22 cellular contexts compared by ENCODE assay signal in the genomic region with DNA sequence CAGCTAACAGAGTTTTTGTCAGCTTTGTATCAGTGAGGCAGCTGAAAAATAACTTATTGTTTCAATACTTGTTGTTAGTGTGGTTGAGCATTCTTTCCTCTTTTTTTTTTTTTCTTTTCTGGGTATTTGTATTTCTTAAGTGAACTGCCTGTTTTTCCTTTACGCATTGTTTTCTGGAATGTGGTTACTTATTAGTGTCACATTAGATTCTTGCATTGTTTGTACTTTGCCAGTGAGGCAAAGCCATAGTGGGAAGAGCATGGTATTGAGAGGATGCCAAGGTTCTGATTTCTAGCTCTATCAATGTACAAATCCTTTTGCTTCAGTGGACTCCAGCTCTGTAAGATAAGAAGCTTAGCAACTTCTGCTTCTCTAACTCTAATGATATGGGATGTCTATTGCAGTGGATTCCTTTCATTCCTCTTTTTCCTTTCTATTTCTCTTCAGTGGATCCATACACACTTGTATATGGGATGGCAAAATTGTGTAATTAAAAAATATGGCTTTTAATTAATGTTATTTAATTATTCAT. TPM values are rescaled to one million over a fixed set of nuclear protein-coding genes. Genes with fewer than 3 reads are reported as not detected.
DNase-seq lines count a peak whose midpoint lies in the region; ATAC-seq, FAIRE-seq and TF ChIP-seq lines count a peak whose summit lies in the region.
"Had no signal": no experiment of that assay in that cellular context is flagged by ENCODE, and none has a peak within 500 bp of the region (broad histone marks: within the 10 kb centered on the region; RNA-seq: fewer than 3 reads in every experiment).

No MANE protein-coding gene starts in this region.

- H3K9me3 Mint-ChIP-seq in GM23338 (no peaks in the 10 kb centered on the region), brain (peaks cover 0 to 2% (median 0%) of the 10 kb centered on the region in 5 experiments), T-cell (no peaks in the 10 kb centered on the region)

- H3K4me3 Mint-ChIP-seq in GM23338 = no peak overlapping the region
- H3K4me3 Mint-ChIP-seq in brain = peak overlapping the region in 3 of 5 experiments; percentile 10 to 71 (median 22)
- H3K4me3 Mint-ChIP-seq in T-cell = no peak overlapping the region

- H3K36me3 Mint-ChIP-seq in GM23338 (ENCODE audit: low read depth) (peaks cover 10% of the 10 kb centered on the region; the same call in 1 of the 3 replicates), brain (peaks cover 37% of the 10 kb centered on the region), T-cell (peaks cover 31% of the 10 kb centered on the region)

- no peak overlapping the region for H3K4me2 ChIP-seq in GM23338
- H3K4me2 ChIP-seq: A549 had no signal

- DNase-seq in GM23338 (ENCODE audit: low spot score) (no peak), OCI-M1 (lab: John Stamatoyannopoulos, UW) (peak; percentile 56), renal cortical epithelial cell (ENCODE audit: low read depth) (peak; percentile 92), frontal cortex (ENCODE audit: low spot score in 2 of 2) (no peak), T-cell (no peak)
- DNase-seq: BE2C, DMS 273 treated with DMSO at 0.1 percent for 48 hours, MM.1S, NCI-H1048, NCI-H1417 treated with DMSO at 0.1 percent for 48 hours, NCI-H187 treated with DMSO at 0.1 percent for 48 hours, NCI-H2107, NCI-H510A, NCI-H748 treated with DMSO at 0.1 percent for 48 hours, SJCRH30 had no signal

- no peaks in the 10 kb centered on the region for H3K36me3 ChIP-seq in GM23338 (ENCODE audit: insufficient read depth)

- no peaks in the 10 kb centered on the region for H3F3A ChIP-seq in GM23338 (replicated peaks; ENCODE audit: low read depth)

- POLR2A ChIA-PET in T-cell (lab: Charles Lee) = interaction anchor here in 1 of 2 donors (0.7 kb wide), 1 partner anchor 1787 kb away, joined by 8 read pairs; no protein-coding TSS in a partner anchor

- H3K4me3 ChIP-seq in GM23338 = no peak overlapping the region
- H3K4me3 ChIP-seq: A549, SJCRH30 had no signal

- peaks cover 15% of the 10 kb centered on the region; the same call in 1 of the 2 replicates for H3K4me1 ChIP-seq in GM23338 (ENCODE audit: insufficient read depth)

- H4K20me1 ChIP-seq in GM23338 (replicated peaks; ENCODE audit: insufficient read depth) = peaks cover 8% of the 10 kb centered on the region

- TF ChIP-seq CTCF in GM23338 (conservative IDR thresholded peaks at IDR 0.05; ENCODE audit: low read depth in 2 of 2) (no peak), brain (conservative IDR thresholded peaks at IDR 0.05) (no peak)

- peak overlapping the region; percentile 45; the same call in 1 of the 2 replicates for H3K27ac ChIP-seq in GM23338 (ENCODE audit: low read depth)
- H3K27ac ChIP-seq: A549, SJCRH30 had no signal

- H3K27me3 Mint-ChIP-seq in GM23338 (ENCODE audit: insufficient read depth, low read depth, poor library complexity) = peaks cover 6% of the 10 kb centered on the region
- peaks cover 8% of the 10 kb centered on the region for H3K27me3 Mint-ChIP-seq in brain
- H3K27me3 Mint-ChIP-seq in T-cell = no peaks in the 10 kb centered on the region

- H3K9me2 ChIP-seq in GM23338 (ENCODE audit: insufficient read depth) = no peaks in the 10 kb centered on the region

- H3K4me1 Mint-ChIP-seq in GM23338 (peaks cover 9% of the 10 kb centered on the region; the same call in 2 of the 3 replicates), brain (peaks cover 45% of the 10 kb centered on the region), T-cell (peaks cover 61 to 67% (median 62%) of the 10 kb centered on the region in 3 donors)

- ATAC-seq in GM23338 (no peak), GM19452 (IDR thresholded peaks at IDR 0.05; ENCODE audit: unreplicated experiment) (no peak), GM19351 (IDR thresholded peaks at IDR 0.05; ENCODE audit: unreplicated experiment) (no peak), T-cell (replicated peaks in 1 of 4) (no peak)
- ATAC-seq: A549 had no signal

- H3K27ac Mint-ChIP-seq in GM23338 (no peak overlapping the region), brain (no peak overlapping the region), T-cell (no peak overlapping the region)

- no peak overlapping the region for H2AFZ ChIP-seq in GM23338

- CTCF ChIA-PET in T-cell (lab: Charles Lee) = interaction anchor here (0.8 to 1.0 kb wide), 3 partner anchors 22 to 328 kb away, joined by 3 read pairs; no protein-coding TSS in a partner anchor

- peaks cover 85% of the 10 kb centered on the region for H3K79me2 ChIP-seq in GM23338 (replicated peaks; ENCODE audit: insufficient read depth)

- no peak for FAIRE-seq in frontal cortex (lab: Jason Lieb, UNC)
- FAIRE-seq: A549, GM12892, H54, RCC 7860 had no signal

- H3K27me3 ChIP-seq in GM23338 (ENCODE audit: insufficient read depth) = no peaks in the 10 kb centered on the region
- H3K27me3 ChIP-seq: BE2C, SJCRH30 had no signal

TF ChIP-seq in GM23338, 12 proteins besides CTCF, POLR2A, EP300 and RAD21 (continues in another document):
- TF ChIP-seq ZNF114 (CRISPR knock-in tag; IDR thresholded peaks at IDR 0.05) = no peak
- TF ChIP-seq, protein P1, sequence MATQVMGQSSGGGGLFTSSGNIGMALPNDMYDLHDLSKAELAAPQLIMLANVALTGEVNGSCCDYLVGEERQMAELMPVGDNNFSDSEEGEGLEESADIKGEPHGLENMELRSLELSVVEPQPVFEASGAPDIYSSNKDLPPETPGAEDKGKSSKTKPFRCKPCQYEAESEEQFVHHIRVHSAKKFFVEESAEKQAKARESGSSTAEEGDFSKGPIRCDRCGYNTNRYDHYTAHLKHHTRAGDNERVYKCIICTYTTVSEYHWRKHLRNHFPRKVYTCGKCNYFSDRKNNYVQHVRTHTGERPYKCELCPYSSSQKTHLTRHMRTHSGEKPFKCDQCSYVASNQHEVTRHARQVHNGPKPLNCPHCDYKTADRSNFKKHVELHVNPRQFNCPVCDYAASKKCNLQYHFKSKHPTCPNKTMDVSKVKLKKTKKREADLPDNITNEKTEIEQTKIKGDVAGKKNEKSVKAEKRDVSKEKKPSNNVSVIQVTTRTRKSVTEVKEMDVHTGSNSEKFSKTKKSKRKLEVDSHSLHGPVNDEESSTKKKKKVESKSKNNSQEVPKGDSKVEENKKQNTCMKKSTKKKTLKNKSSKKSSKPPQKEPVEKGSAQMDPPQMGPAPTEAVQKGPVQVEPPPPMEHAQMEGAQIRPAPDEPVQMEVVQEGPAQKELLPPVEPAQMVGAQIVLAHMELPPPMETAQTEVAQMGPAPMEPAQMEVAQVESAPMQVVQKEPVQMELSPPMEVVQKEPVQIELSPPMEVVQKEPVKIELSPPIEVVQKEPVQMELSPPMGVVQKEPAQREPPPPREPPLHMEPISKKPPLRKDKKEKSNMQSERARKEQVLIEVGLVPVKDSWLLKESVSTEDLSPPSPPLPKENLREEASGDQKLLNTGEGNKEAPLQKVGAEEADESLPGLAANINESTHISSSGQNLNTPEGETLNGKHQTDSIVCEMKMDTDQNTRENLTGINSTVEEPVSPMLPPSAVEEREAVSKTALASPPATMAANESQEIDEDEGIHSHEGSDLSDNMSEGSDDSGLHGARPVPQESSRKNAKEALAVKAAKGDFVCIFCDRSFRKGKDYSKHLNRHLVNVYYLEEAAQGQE (IDR thresholded peaks at IDR 0.05; ENCODE audit: unreplicated experiment) = no peak
- TF ChIP-seq POLR2AphosphoS5 (IDR thresholded peaks at IDR 0.05; ENCODE audit: low read depth) = no peak
- TF ChIP-seq STAT1 (IDR thresholded peaks at IDR 0.05; ENCODE audit: unreplicated experiment) = no peak
- TF ChIP-seq, protein P2, sequence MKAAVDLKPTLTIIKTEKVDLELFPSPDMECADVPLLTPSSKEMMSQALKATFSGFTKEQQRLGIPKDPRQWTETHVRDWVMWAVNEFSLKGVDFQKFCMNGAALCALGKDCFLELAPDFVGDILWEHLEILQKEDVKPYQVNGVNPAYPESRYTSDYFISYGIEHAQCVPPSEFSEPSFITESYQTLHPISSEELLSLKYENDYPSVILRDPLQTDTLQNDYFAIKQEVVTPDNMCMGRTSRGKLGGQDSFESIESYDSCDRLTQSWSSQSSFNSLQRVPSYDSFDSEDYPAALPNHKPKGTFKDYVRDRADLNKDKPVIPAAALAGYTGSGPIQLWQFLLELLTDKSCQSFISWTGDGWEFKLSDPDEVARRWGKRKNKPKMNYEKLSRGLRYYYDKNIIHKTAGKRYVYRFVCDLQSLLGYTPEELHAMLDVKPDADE (IDR thresholded peaks at IDR 0.05) = no peak
- TF ChIP-seq EZH2 (IDR thresholded peaks at IDR 0.05; ENCODE audit: low read depth, unreplicated experiment) = no peak
- no peak for TF ChIP-seq EZH2phosphoT487 (IDR thresholded peaks at IDR 0.05; ENCODE audit: unreplicated experiment)

RNA-seq across cellular contexts. Expression of gene CDKAL1, which starts 3.9 kb away (rescaled TPM):
- total RNA-seq in GM23338 (2014; rRNA removed; shearing (Covaris generic)) = 22.5 and 35.0 TPM in 2 replicates
- 15.9 and 17.8 TPM in 2 replicates for polyA plus RNA-seq in GM23338 (2016; fragmentation: Nextera tagmentation; extraction: Ambion mirVana)
- polyA plus RNA-seq in brain (ENCODE audit: insufficient read depth, low read depth, low replicate concordance) = 21.7 TPM
- 28.3 and 41.7 TPM in 2 replicates for total RNA-seq in renal cortical epithelial cell
- 46.5 TPM for total RNA-seq in frontal cortex
- 10 to 100 TPM; 18.8 to 29.9 (median 20.5) TPM for total RNA-seq in T-cell

Comparison
In these comparisons a context has a peak if more than half of its experiments do, and no peak if none do; other contexts are left out.
1. DNase-seq: peak in OCI-M1 (single experiment) and renal cortical epithelial cell (single experiment); none in GM23338 (single experiment), frontal cortex (0 of 2) and T-cell (0 of 34).
2. H3K4me3 Mint-ChIP-seq: peak in brain (3 of 5); none in GM23338 (single experiment) and T-cell (0 of 3).